Comparison of ENCODE assay signal across 11 cellular contexts in genomic region chr10:77500754-77501151, GRCh38.
DNase-seq lines count a peak whose midpoint lies in the region; ATAC-seq and TF ChIP-seq lines count a peak whose summit lies in the region.
"Had no signal": no experiment of that assay in that cellular context is flagged by ENCODE, and none has a peak within 500 bp of the region (broad histone marks: within the 10 kb centered on the region; RNA-seq: fewer than 3 reads in every experiment).

No MANE protein-coding gene starts in this region.

- ATAC-seq in GM21526 (IDR thresholded peaks at IDR 0.05; ENCODE audit: low FRiP score, unreplicated experiment) (peak; percentile 71), HG03439 (IDR thresholded peaks at IDR 0.05; ENCODE audit: unreplicated experiment) (peak; percentile 65)
- no peak for ATAC-seq in CD4-positive, alpha-beta T cell (ENCODE audit: poor library complexity)
- ATAC-seq: K562, WTC11 had no signal

- no peak overlapping the region for H3K4me3 Mint-ChIP-seq in CD4-positive, alpha-beta T cell
- H3K4me3 Mint-ChIP-seq: WTC11 had no signal

- H3K4me3 ChIP-seq in GM12865 (ENCODE audit: low read depth, low read length) (no peak overlapping the region), right atrium auricular region (no peak overlapping the region)
- H3K4me3 ChIP-seq: K562 had no signal

- TF ChIP-seq CTCF in GM12865 (IDR thresholded peaks at IDR 0.05; ENCODE audit: insufficient read depth, low read depth, low read length, missing control alignments) (no peak), right atrium auricular region (IDR thresholded peaks at IDR 0.05) (no peak)
- no peak for TF ChIP-seq CTCF in CD4-positive, alpha-beta T cell (IDR thresholded peaks at IDR 0.05)

- no peaks in the 10 kb centered on the region for H3K4me1 ChIP-seq in right atrium auricular region

- no peaks in the 10 kb centered on the region for H3K36me3 ChIP-seq in right atrium auricular region

- no peak overlapping the region for H3K27ac Mint-ChIP-seq in CD4-positive, alpha-beta T cell
- H3K27ac Mint-ChIP-seq: WTC11 had no signal

- intact Hi-C loops in CD4-positive, alpha-beta T cell (cut with DNase I, micrococcal nuclease), result no loop called here

- no peaks in the 10 kb centered on the region for H3K9me3 ChIP-seq in CD4-positive, alpha-beta T cell (ENCODE audit: control insufficient read depth, low read length)
- H3K9me3 ChIP-seq in right atrium auricular region, result no peaks in the 10 kb centered on the region

- H3K27me3 Mint-ChIP-seq in CD4-positive, alpha-beta T cell, result peaks cover 4% of the 10 kb centered on the region

- CTCF ChIA-PET in CD4-positive, alpha-beta T cell (lab: Charles Lee), result no interaction called here

- H3K9me3 Mint-ChIP-seq in CD4-positive, alpha-beta T cell, result no peaks in the 10 kb centered on the region
- H3K9me3 Mint-ChIP-seq: WTC11 had no signal

- POLR2A ChIA-PET in CD4-positive, alpha-beta T cell (lab: Charles Lee), result no interaction called here

- H3K4me1 Mint-ChIP-seq in CD4-positive, alpha-beta T cell (ENCODE audit: low read depth), result no peaks in the 10 kb centered on the region

- no peaks in the 10 kb centered on the region for H3K36me3 Mint-ChIP-seq in CD4-positive, alpha-beta T cell (ENCODE audit: low read depth)
- H3K36me3 Mint-ChIP-seq: WTC11 had no signal

- H3K27me3 ChIP-seq in CD4-positive, alpha-beta T cell (ENCODE audit: control insufficient read depth, insufficient read depth, low read length), result no peaks in the 10 kb centered on the region
- no peaks in the 10 kb centered on the region for H3K27me3 ChIP-seq in right atrium auricular region

- DNase-seq in GM12865 (ENCODE audit: low read depth) (peak; percentile 71), epithelial cell of prostate (ENCODE audit: low read depth, low spot score) (no peak), DMS153 treated with DMSO at 0.1 percent for 48 hours (lab: John Stamatoyannopoulos, UW; ENCODE audit: unreplicated experiment) (no peak), right atrium auricular region (ENCODE audit: low spot score) (no peak)
- DNase-seq in CD4-positive, alpha-beta T cell, result no peak
- DNase-seq in stimulated activated CD4-positive, alpha-beta T cell treated with anti-CD3 and anti-CD28 coated beads, Interleukin-12 subunit alpha, Interleukin-12 subunit beta, amount 100 ng/mL, for 4 hours, result no peak
- DNase-seq: foreskin melanocyte had no signal

- H3K27ac ChIP-seq in epithelial cell of prostate (peak overlapping the region; percentile 85), right atrium auricular region (no peak overlapping the region)
- H3K27ac ChIP-seq in CD4-positive, alpha-beta T cell (ENCODE audit: low read depth, low read length), result no peak overlapping the region
